Comparison of ENCODE assay signal across 6 cellular contexts in genomic region chr11:111428113-111428876, GRCh38. TPM values are rescaled to one million over a fixed set of nuclear protein-coding genes. Genes with fewer than 3 reads are reported as not detected.
"Had no signal": no experiment of that assay in that cellular context is flagged by ENCODE, and none has a peak within 500 bp of the region (broad histone marks: within the 10 kb centered on the region; RNA-seq: fewer than 3 reads in every experiment).

No MANE protein-coding gene starts in this region.

- H3K9me3 ChIP-seq: esophagus squamous epithelium, ovary, transverse colon had no signal

- DNase-seq: esophagus squamous epithelium had no signal

- H3K36me3 ChIP-seq: cardiac muscle cell, esophagus squamous epithelium, ovary, transverse colon had no signal

- H3K27ac ChIP-seq: cardiac muscle cell, ovary, transverse colon had no signal

- H3K27me3 ChIP-seq: cardiac muscle cell, esophagus squamous epithelium, ovary, transverse colon had no signal

- H3K4me3 ChIP-seq: cardiac muscle cell, esophagus squamous epithelium, ovary, transverse colon had no signal

RNA-seq across cellular contexts. Expression of gene POU2AF1, which starts 49.2 kb away (rescaled TPM):
- total RNA-seq: cardiac muscle cell, myocyte, neural crest cell had no signal
